ENCODE assay signal across 10 cellular contexts in genomic region chr6:34341481-34341971, GRCh38. TPM values are rescaled to one million over a fixed set of nuclear protein-coding genes. Genes with fewer than 3 reads are reported as not detected.
DNase-seq lines count a peak whose midpoint lies in the region; ATAC-seq and TF ChIP-seq lines count a peak whose summit lies in the region.
"Had no signal": no experiment of that assay in that cellular context is flagged by ENCODE, and none has a peak within 500 bp of the region (broad histone marks: within the 10 kb centered on the region; RNA-seq: fewer than 3 reads in every experiment).

No MANE protein-coding gene starts in this region.

- no TSS peak for BruUV-seq in Calu3 (replicated peaks; lab: Mats Ljungman, UMichigan)

- peaks cover 3 to 50% of the 10 kb centered on the region in 2 donors for H3K4me1 ChIP-seq in lung (ENCODE audit: control insufficient read depth in 2 of 2, insufficient read depth in 2 of 2, low read length in 2 of 2)

- H3K9me3 Mint-ChIP-seq in Calu3 (ENCODE audit: low read depth, unreplicated experiment): peaks cover 2% of the 10 kb centered on the region
- H3K9me3 Mint-ChIP-seq: T-helper 1 cell treated with Interleukin-12 subunit alpha and Interleukin-12 subunit beta and Interleukin-4 antibody, amounts not matched to agents 30 μg/mL and 1 μg/mL, for 36 hours had no signal

- no peak for TF ChIP-seq CTCF in AG04450 (IDR thresholded peaks at IDR 0.05; ENCODE audit: low read depth, low read length)
- TF ChIP-seq CTCF in lung (IDR thresholded peaks at IDR 0.05; ENCODE audit: control extremely low read depth, extremely low read depth): no peak
- no peak for TF ChIP-seq CTCF in Calu3 (IDR thresholded peaks at IDR 0.05; ENCODE audit: unreplicated experiment)

- H3K36me3 Mint-ChIP-seq in Calu3 (ENCODE audit: insufficient read depth, unreplicated experiment): peaks cover 21% of the 10 kb centered on the region

- CTCF ChIA-PET in AG04450 (lab: Charles Lee): interaction anchor here (0.5 kb wide), 1 partner anchor 14 kb away, joined by 3 read pairs; no protein-coding TSS in a partner anchor
- CTCF ChIA-PET in Calu3 (lab: Charles Lee): interaction anchor here (1.4 to 1.7 kb wide), 2 partner anchors 9 to 105 kb away, joined by 3 read pairs; partner anchors contain the start of gene HMGA1

- no peak overlapping the region for H3K27ac Mint-ChIP-seq in Calu3 (ENCODE audit: unreplicated experiment)
- H3K27ac Mint-ChIP-seq: T-helper 1 cell treated with Interleukin-12 subunit alpha and Interleukin-12 subunit beta and Interleukin-4 antibody, amounts not matched to agents 30 μg/mL and 1 μg/mL, for 36 hours had no signal

- peaks cover 71% of the 10 kb centered on the region for H3K4me1 Mint-ChIP-seq in Calu3 (ENCODE audit: low read depth, unreplicated experiment)

- H3K27me3 ChIP-seq in AG04450 (ENCODE audit: control insufficient read depth, insufficient read depth, low read length) (no peaks in the 10 kb centered on the region), lung (ENCODE audit: control insufficient read depth, insufficient read depth) (no peaks in the 10 kb centered on the region), H7 (ENCODE audit: control insufficient read depth, insufficient read depth, low read length) (no peaks in the 10 kb centered on the region)

- intact Hi-C loops in Calu3 (cut with micrococcal nuclease; ENCODE audit: unreplicated experiment): no loop called here

- no peaks in the 10 kb centered on the region for H3K27me3 Mint-ChIP-seq in Calu3 (ENCODE audit: unreplicated experiment)

- no peak overlapping the region for H3K4me3 Mint-ChIP-seq in Calu3 (ENCODE audit: low read depth, unreplicated experiment)
- H3K4me3 Mint-ChIP-seq: T-helper 1 cell treated with Interleukin-12 subunit alpha and Interleukin-12 subunit beta and Interleukin-4 antibody, amounts not matched to agents 30 μg/mL and 1 μg/mL, for 36 hours had no signal

- POLR2A ChIA-PET in AG04450 (lab: Yijun Ruan, JAX): interaction anchor here (1.0 to 1.3 kb wide), 2 partner anchors 18 to 42 kb away, joined by 3 to 5 read pairs; no protein-coding TSS in a partner anchor

- H3K4me3 ChIP-seq in AG04450 (ENCODE audit: low read depth, low read length) (peak overlapping the region; percentile 29; the same call in 1 of the 2 replicates), lung (no peak overlapping the region), H7 (ENCODE audit: insufficient read depth, low read depth, low read length) (no peak overlapping the region)

- ATAC-seq in lung (ENCODE audit: insufficient read depth, low FRiP score): peak; percentile 68

- WGBS in lung, 2 donors: 56 to 79% methylated on average over 8 of the region's 8 CpGs

- H3K27ac ChIP-seq in AG04450 (ENCODE audit: low read depth, low read length): peak overlapping the region; percentile 11
- peak overlapping the region; percentile 39 for H3K27ac ChIP-seq in epithelial cell of prostate
- peak overlapping the region in 1 of 2 donors; percentile 53 for H3K27ac ChIP-seq in lung (ENCODE audit: low read depth in 1 of 2, low read length in 1 of 2)

- H3K36me3 ChIP-seq in lung (ENCODE audit: control insufficient read depth in 2 of 2, insufficient read depth in 2 of 2, low read length in 2 of 2): peaks cover 0 to 3% of the 10 kb centered on the region in 2 donors
- no peaks in the 10 kb centered on the region; the same call in 1 of the 2 replicates for H3K36me3 ChIP-seq in H7 (replicated peaks; ENCODE audit: control insufficient read depth, insufficient read depth, low read length)

- DNase-seq in AG04450 (ENCODE audit: low read depth, low spot score) (no peak), NCI-H446 treated with DMSO at 0.1 percent for 48 hours (lab: John Stamatoyannopoulos, UW) (peak; percentile 23), epithelial cell of prostate (ENCODE audit: low read depth, low spot score) (peak; percentile 3), lung (ENCODE audit: low spot score) (no peak), DMS153 treated with DMSO at 0.1 percent for 48 hours (lab: John Stamatoyannopoulos, UW; ENCODE audit: unreplicated experiment) (no peak), H7 (no peak), medulla oblongata (ENCODE audit: extremely low spot score) (no peak), Calu3 (no peak)
- DNase-seq: NCI-H774 had no signal

- H3K9me3 ChIP-seq in AG04450 (ENCODE audit: control insufficient read depth, insufficient read depth, low read length) (no peaks in the 10 kb centered on the region), lung (ENCODE audit: control insufficient read depth in 2 of 2, insufficient read depth in 1 of 2, low read length in 1 of 2) (no peaks in the 10 kb centered on the region)

RNA-seq across cellular contexts. Expression of gene NUDT3, which starts 50.9 kb away (rescaled TPM):
- polyA plus RNA-seq in AG04450 (2011; rRNA removed) (23.7 and 26.7 TPM in 2 replicates), lung (10 to 100 TPM in 1 of 2 donors, 1 to 10 TPM in 1; 9.0 to 10.8 TPM)
- 23.3 and 32.4 TPM in 2 replicates for polyA minus RNA-seq in AG04450 (2011; rRNA and poly(A)+ RNA removed)
- total RNA-seq in lung (10 to 100 TPM; 34.8 to 38.5 TPM), Calu3 (2022) (43.9 and 48.4 TPM in 2 replicates)
- total RNA-seq in H7 (2014; rRNA removed; shearing (Covaris generic)): 28.0 and 32.3 TPM in 2 replicates

Comparison
In these comparisons a context has a peak if more than half of its experiments do, and no peak if none do; other contexts are left out.
1. DNase-seq: peak in NCI-H446 treated with DMSO at 0.1 percent for 48 hours (single experiment) and epithelial cell of prostate (single experiment); none in AG04450 (single experiment), lung (single experiment), DMS153 treated with DMSO at 0.1 percent for 48 hours (single experiment), H7 (single experiment), medulla oblongata (single experiment) and Calu3 (single experiment).